ENCODE assay signal across 7 cellular contexts in the genomic region with DNA sequence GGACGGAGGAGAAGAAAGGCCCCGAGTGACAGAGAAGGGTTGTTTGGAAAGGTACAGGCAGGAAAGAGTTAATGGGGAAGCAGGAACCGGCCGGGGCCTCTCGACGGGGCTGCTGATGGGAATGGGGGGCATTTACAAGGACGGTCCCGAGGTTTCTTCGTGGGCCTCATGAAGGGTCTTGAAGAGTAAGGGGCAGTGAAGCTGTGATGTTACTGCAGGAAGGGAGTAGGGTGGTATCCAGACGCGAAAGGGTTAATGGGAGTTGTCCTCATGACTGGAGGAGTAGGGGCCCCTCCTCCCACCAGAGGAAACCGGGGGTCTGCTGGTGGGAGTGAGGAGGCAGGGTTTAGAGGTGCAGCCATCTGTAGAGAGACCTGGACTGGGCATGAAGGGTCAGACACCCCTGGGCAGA. TPM values are rescaled to one million over a fixed set of nuclear protein-coding genes. Genes with fewer than 3 reads are reported as not detected.
A peak's percentile ranks its signal among the peaks of the same experiment; 100 is the strongest.
DNase-seq lines count a peak whose midpoint lies in the region; ATAC-seq, FAIRE-seq and TF ChIP-seq lines count a peak whose summit lies in the region.

No MANE protein-coding gene starts in this region.

- H3K4me1 ChIP-seq in iPS-18a (ENCODE audit: control insufficient read depth, low read depth, low read length): peaks cover 12% of the 10 kb centered on the region

- peak overlapping the region; percentile 79 to 94 for H3K27ac Mint-ChIP-seq in activated naive CD4-positive, alpha-beta T cell treated with anti-CD3 and anti-CD28 coated beads, Interleukin-2, amount 50 U/mL, for 72 hours
- H3K27ac Mint-ChIP-seq in stimulated activated memory B cell treated with anti-CD40 and anti-IgM and Interleukin-4, amounts not matched to agents 10 μg/mL and 1 μg/mL and 100 μg/mL, for 72 hours: peak overlapping the region; percentile 87

- H3K27ac ChIP-seq in iPS-18a (ENCODE audit: low read length): no peak overlapping the region

- peaks cover 39% of the 10 kb centered on the region for H3K4me1 Mint-ChIP-seq in stimulated activated memory B cell treated with anti-CD40 and anti-IgM and Interleukin-4, amounts not matched to agents 10 μg/mL and 1 μg/mL and 100 μg/mL, for 72 hours

- FAIRE-seq in H54 (lab: Jason Lieb, UNC): no peak

- H3K27me3 Mint-ChIP-seq in stimulated activated memory B cell treated with anti-CD40 and anti-IgM and Interleukin-4, amounts not matched to agents 10 μg/mL and 1 μg/mL and 100 μg/mL, for 72 hours: no peaks in the 10 kb centered on the region

- DNase-seq in activated naive CD4-positive, alpha-beta T cell treated with anti-CD3 and anti-CD28 coated beads, Interleukin-2, amount 50 U/mL, for 72 hours (ENCODE audit: low spot score in 2 of 2): no peak
- no peak for DNase-seq in GM19240 (ENCODE audit: insufficient read length, low spot score)
- DNase-seq in H54 (ENCODE audit: insufficient read length, low spot score): no peak
- no peak for DNase-seq in NCI-H2196 (lab: John Stamatoyannopoulos, UW; ENCODE audit: unreplicated experiment)

- no peaks in the 10 kb centered on the region for H3K9me3 Mint-ChIP-seq in activated naive CD4-positive, alpha-beta T cell treated with anti-CD3 and anti-CD28 coated beads, Interleukin-2, amount 50 U/mL, for 72 hours
- no peaks in the 10 kb centered on the region for H3K9me3 Mint-ChIP-seq in stimulated activated memory B cell treated with anti-CD40 and anti-IgM and Interleukin-4, amounts not matched to agents 10 μg/mL and 1 μg/mL and 100 μg/mL, for 72 hours

- no peaks in the 10 kb centered on the region for H3K36me3 ChIP-seq in iPS-18a (ENCODE audit: control insufficient read depth, low read depth, low read length)

- H3K4me3 Mint-ChIP-seq in stimulated activated memory B cell treated with anti-CD40 and anti-IgM and Interleukin-4, amounts not matched to agents 10 μg/mL and 1 μg/mL and 100 μg/mL, for 72 hours: peak overlapping the region; percentile 96

- peak overlapping the region; percentile 59 for H3K9ac ChIP-seq in iPS-18a (ENCODE audit: low read length)

- no peak for TF ChIP-seq POLR2A in H54 (IDR thresholded peaks at IDR 0.05; ENCODE audit: low read depth, low read length)

- H3K36me3 Mint-ChIP-seq in activated naive CD4-positive, alpha-beta T cell treated with anti-CD3 and anti-CD28 coated beads, Interleukin-2, amount 50 U/mL, for 72 hours: peaks cover 0 to 5% of the 10 kb centered on the region in 2 donors
- peaks cover 16% of the 10 kb centered on the region for H3K36me3 Mint-ChIP-seq in stimulated activated memory B cell treated with anti-CD40 and anti-IgM and Interleukin-4, amounts not matched to agents 10 μg/mL and 1 μg/mL and 100 μg/mL, for 72 hours

- H3K9me3 ChIP-seq in iPS-18a (ENCODE audit: control insufficient read depth, low read depth, low read length): no peaks in the 10 kb centered on the region

- ATAC-seq in HG03280 (IDR thresholded peaks at IDR 0.05; ENCODE audit: unreplicated experiment): peak; percentile 1
- no peak for ATAC-seq in activated naive CD4-positive, alpha-beta T cell treated with anti-CD3 and anti-CD28 coated beads, Interleukin-2, amount 50 U/mL, for 72 hours
- no peak for ATAC-seq in stimulated activated memory B cell treated with anti-CD40 and anti-IgM and Interleukin-4, amounts not matched to agents 10 μg/mL and 1 μg/mL and 100 μg/mL, for 72 hours

- peaks cover 4% of the 10 kb centered on the region for H3K27me3 ChIP-seq in iPS-18a (ENCODE audit: control insufficient read depth, insufficient read depth, low read length)

- H3K4me3 ChIP-seq in iPS-18a (ENCODE audit: low read length): peak overlapping the region; percentile 88

RNA-seq across cellular contexts. Expression of a gene that starts 0.5 kb away (rescaled TPM):
- 10 to 100 TPM; 14.3 to 18.7 TPM for total RNA-seq in activated naive CD4-positive, alpha-beta T cell treated with anti-CD3 and anti-CD28 coated beads, Interleukin-2, amount 50 U/mL, for 72 hours

RNA-seq across cellular contexts. Expression of a gene that starts 34.3 kb away (rescaled TPM):
- 1 to 10 TPM; 1.3 to 4.4 TPM for total RNA-seq in activated naive CD4-positive, alpha-beta T cell treated with anti-CD3 and anti-CD28 coated beads, Interleukin-2, amount 50 U/mL, for 72 hours

RNA-seq across cellular contexts. Expression of a gene that starts 39.7 kb away (rescaled TPM):
- total RNA-seq in activated naive CD4-positive, alpha-beta T cell treated with anti-CD3 and anti-CD28 coated beads, Interleukin-2, amount 50 U/mL, for 72 hours: 10 to 100 TPM in 1 of 2 donors, 1 to 10 TPM in 1; 7.4 to 40.7 TPM

RNA-seq across cellular contexts. Expression of a gene that starts 54.8 kb away (rescaled TPM):
- total RNA-seq in activated naive CD4-positive, alpha-beta T cell treated with anti-CD3 and anti-CD28 coated beads, Interleukin-2, amount 50 U/mL, for 72 hours: 100 to 1,000 TPM in 1 of 2 donors, 10 to 100 TPM in 1; 74.4 to 112 TPM
